Comparison of ENCODE assay signal across 17 cellular contexts in genomic region chr2:216689397-216689796, GRCh38. TPM values are rescaled to one million over a fixed set of nuclear protein-coding genes. Genes with fewer than 3 reads are reported as not detected.
DNase-seq lines count a peak whose midpoint lies in the region; ATAC-seq, FAIRE-seq and TF ChIP-seq lines count a peak whose summit lies in the region.
"Had no signal": no experiment of that assay in that cellular context is flagged by ENCODE, and none has a peak within 500 bp of the region (broad histone marks: within the 10 kb centered on the region; RNA-seq: fewer than 3 reads in every experiment).

No MANE protein-coding gene starts in this region.

- no peak overlapping the region for H2AFZ ChIP-seq in neural progenitor cell (replicated peaks)

- TF ChIP-seq POLR2A in esophagus muscularis mucosa (IDR thresholded peaks at IDR 0.05; ENCODE audit: low read depth): no peak

- no peak for ATAC-seq in GM21786 (IDR thresholded peaks at IDR 0.05; ENCODE audit: unreplicated experiment)
- ATAC-seq in pancreas: no peak
- ATAC-seq: left lobe of liver; stimulated activated naive B cell treated with anti-CD40 and anti-IgM and Interleukin-4, amounts not matched to agents 10 μg/mL and 1 μg/mL and 100 μg/mL, for 72 hours had no signal

- FAIRE-seq in GM19239 (lab: Jason Lieb, UNC) (no peak), pancreas (lab: Jason Lieb, UNC) (no peak)

- H3K9me3 Mint-ChIP-seq in neural progenitor cell: no peaks in the 10 kb centered on the region
- H3K9me3 Mint-ChIP-seq: activated naive CD8-positive, alpha-beta T cell treated with anti-CD3 and anti-CD28 coated beads, Interleukin-2, amount 10 ng/mL, durations not matched to agents 7 days and 5 days; endodermal cell; IgD-negative memory B cell; naive B cell; stimulated activated naive B cell treated with anti-CD40 and anti-IgM and Interleukin-4, amounts not matched to agents 10 μg/mL and 1 μg/mL and 100 μg/mL, for 72 hours; T-helper 2 cell treated with Interferon-gamma antibody and Interleukin-4, amounts not matched to agents 5 μg/mL and 100 μg/mL, for 36 hours had no signal

- H3K4me1 ChIP-seq in adipocyte (ENCODE audit: control insufficient read depth, insufficient read depth, low read length): peaks cover 46% of the 10 kb centered on the region
- H3K4me1 ChIP-seq in esophagus muscularis mucosa: peaks cover 48 to 100% (median 94%) of the 10 kb centered on the region in 4 donors
- peaks cover 35% of the 10 kb centered on the region for H3K4me1 ChIP-seq in neural progenitor cell
- peaks cover 0 to 67% (median 59%) of the 10 kb centered on the region in 4 donors for H3K4me1 ChIP-seq in tibial artery
- H3K4me1 ChIP-seq in pancreas: peaks cover 5 to 13% (median 11%) of the 10 kb centered on the region in 3 donors

- peak overlapping the region; percentile 84 to 94 (median 88) for H3K27ac ChIP-seq in esophagus muscularis mucosa (replicated peaks in 1 of 4)
- H3K27ac ChIP-seq in neural progenitor cell: no peak overlapping the region
- H3K27ac ChIP-seq in tibial artery: peak overlapping the region; percentile 86 to 88
- no peak overlapping the region for H3K27ac ChIP-seq in pancreas

- DNase-seq in adipocyte (ENCODE audit: low read depth) (no peak), esophagus muscularis mucosa (ENCODE audit: extremely low spot score) (no peak), neural progenitor cell (ENCODE audit: low spot score) (no peak), tibial artery (peak in 1 of 2 donors; percentile 59), GM19239 (ENCODE audit: insufficient read length, low spot score) (no peak), pancreas (no peak)
- DNase-seq: activated CD4-positive, CD25-positive, alpha-beta regulatory T cell treated with anti-CD3 and anti-CD28 coated beads, Interleukin-2, amount 50 U/mL, for 72 hours; activated naive CD8-positive, alpha-beta T cell treated with anti-CD3 and anti-CD28 coated beads, Interleukin-2, amount 10 ng/mL, durations not matched to agents 7 days and 5 days; caudate nucleus; endodermal cell; foreskin fibroblast; naive B cell; stimulated activated naive B cell treated with anti-CD40 and anti-IgM and Interleukin-4, amounts not matched to agents 10 μg/mL and 1 μg/mL and 100 μg/mL, for 72 hours had no signal

- WGBS in esophagus muscularis mucosa: 80% methylated on average over 3 of the region's 3 CpGs
- 83 to 94% methylated on average over 3 of the region's 3 CpGs for WGBS in pancreas, 2 donors

- no peaks in the 10 kb centered on the region for H3K36me3 Mint-ChIP-seq in neural progenitor cell
- H3K36me3 Mint-ChIP-seq: activated naive CD8-positive, alpha-beta T cell treated with anti-CD3 and anti-CD28 coated beads, Interleukin-2, amount 10 ng/mL, durations not matched to agents 7 days and 5 days; IgD-negative memory B cell; stimulated activated naive B cell treated with anti-CD40 and anti-IgM and Interleukin-4, amounts not matched to agents 10 μg/mL and 1 μg/mL and 100 μg/mL, for 72 hours had no signal

- no peak for TF ChIP-seq CTCF in esophagus muscularis mucosa (IDR thresholded peaks at IDR 0.05)
- no peak for TF ChIP-seq CTCF in neural progenitor cell (IDR thresholded peaks at IDR 0.05)
- TF ChIP-seq CTCF in tibial artery (IDR thresholded peaks at IDR 0.05): no peak
- TF ChIP-seq CTCF in pancreas (IDR thresholded peaks at IDR 0.05): no peak

- H3K4me3 Mint-ChIP-seq in neural progenitor cell: peak overlapping the region; percentile 38
- H3K4me3 Mint-ChIP-seq: activated naive CD8-positive, alpha-beta T cell treated with anti-CD3 and anti-CD28 coated beads, Interleukin-2, amount 10 ng/mL, durations not matched to agents 7 days and 5 days; endodermal cell; stimulated activated naive B cell treated with anti-CD40 and anti-IgM and Interleukin-4, amounts not matched to agents 10 μg/mL and 1 μg/mL and 100 μg/mL, for 72 hours; T-helper 2 cell treated with Interferon-gamma antibody and Interleukin-4, amounts not matched to agents 5 μg/mL and 100 μg/mL, for 36 hours had no signal

- peaks cover 41% of the 10 kb centered on the region for H3K79me2 ChIP-seq in neural progenitor cell (ENCODE audit: low read depth)

- no peaks in the 10 kb centered on the region for H3K27me3 ChIP-seq in adipocyte (replicated peaks; ENCODE audit: control insufficient read depth, insufficient read depth, low read length)
- peaks cover 0 to 8% (median 0%) of the 10 kb centered on the region in 4 donors for H3K27me3 ChIP-seq in esophagus muscularis mucosa
- H3K27me3 ChIP-seq in neural progenitor cell: no peaks in the 10 kb centered on the region
- no peaks in the 10 kb centered on the region for H3K27me3 ChIP-seq in tibial artery
- H3K27me3 ChIP-seq in pancreas: peaks cover 0 to 29% (median under 1%) of the 10 kb centered on the region in 4 donors

- no peak for TF ChIP-seq EP300 in esophagus muscularis mucosa (IDR thresholded peaks at IDR 0.05)

- peaks cover 13% of the 10 kb centered on the region for H3K27me3 Mint-ChIP-seq in neural progenitor cell (ENCODE audit: insufficient read depth, low read depth)

- H3F3A ChIP-seq in neural progenitor cell (ENCODE audit: low read depth): peaks cover 40% of the 10 kb centered on the region

- H3K9me3 ChIP-seq in adipocyte (ENCODE audit: control insufficient read depth, low read length): no peaks in the 10 kb centered on the region
- H3K9me3 ChIP-seq in esophagus muscularis mucosa: peaks cover 0 to 2% (median 0%) of the 10 kb centered on the region in 4 donors
- H3K9me3 ChIP-seq in neural progenitor cell (ENCODE audit: low read depth): no peaks in the 10 kb centered on the region
- no peaks in the 10 kb centered on the region for H3K9me3 ChIP-seq in tibial artery
- H3K9me3 ChIP-seq in pancreas: no peaks in the 10 kb centered on the region

- no peak overlapping the region for H3K4me3 ChIP-seq in adipocyte (ENCODE audit: low read length)
- peak overlapping the region in 2 of 4 donors; percentile 21 to 77 for H3K4me3 ChIP-seq in esophagus muscularis mucosa
- no peak overlapping the region for H3K4me3 ChIP-seq in neural progenitor cell
- peak overlapping the region; percentile 1 to 71 for H3K4me3 ChIP-seq in tibial artery
- no peak overlapping the region for H3K4me3 ChIP-seq in pancreas

- H3K9ac ChIP-seq in adipocyte (ENCODE audit: low read length) (peak overlapping the region; percentile 68), neural progenitor cell (no peak overlapping the region)

- peaks cover 73% of the 10 kb centered on the region for H4K20me1 ChIP-seq in neural progenitor cell (ENCODE audit: low read depth)

- H3K36me3 ChIP-seq in adipocyte (ENCODE audit: control insufficient read depth, insufficient read depth, low read length, severe bottlenecking): peaks cover 25% of the 10 kb centered on the region
- peaks cover 0 to 30% (median 0%) of the 10 kb centered on the region in 4 donors for H3K36me3 ChIP-seq in esophagus muscularis mucosa
- peaks cover 8% of the 10 kb centered on the region for H3K36me3 ChIP-seq in neural progenitor cell
- peaks cover 0 to 33% (median 24%) of the 10 kb centered on the region in 3 donors for H3K36me3 ChIP-seq in tibial artery
- no peaks in the 10 kb centered on the region for H3K36me3 ChIP-seq in pancreas

- peak overlapping the region; percentile 76 for H3K27ac Mint-ChIP-seq in neural progenitor cell
- H3K27ac Mint-ChIP-seq: activated naive CD8-positive, alpha-beta T cell treated with anti-CD3 and anti-CD28 coated beads, Interleukin-2, amount 10 ng/mL, durations not matched to agents 7 days and 5 days; endodermal cell; IgD-negative memory B cell; naive B cell; stimulated activated naive B cell treated with anti-CD40 and anti-IgM and Interleukin-4, amounts not matched to agents 10 μg/mL and 1 μg/mL and 100 μg/mL, for 72 hours; T-helper 2 cell treated with Interferon-gamma antibody and Interleukin-4, amounts not matched to agents 5 μg/mL and 100 μg/mL, for 36 hours had no signal

- H3K4me1 Mint-ChIP-seq in neural progenitor cell: peaks cover 48% of the 10 kb centered on the region

- intact Hi-C loops in esophagus muscularis mucosa (cut with DNase I) (loop anchor here (10.0 kb wide), 1 partner anchor 645 kb away; no protein-coding TSS in a partner anchor), tibial artery (cut with DNase I; ENCODE audit: low total_unique reads) (no loop called here), pancreas (cut with DNase I) (loop anchor here in 2 of 3 donors (5.0 to 10.0 kb wide), 3 partner anchors 475 to 825 kb away; no protein-coding TSS in a partner anchor)

- peak overlapping the region; percentile 96 for H3K4me2 ChIP-seq in neural progenitor cell

RNA-seq across cellular contexts. Expression of gene IGFBP5, which starts 6.0 kb away (rescaled TPM):
- total RNA-seq in esophagus muscularis mucosa: 1,000 to 10,000 TPM in 1 of 4 donors, 100 to 1,000 TPM in 3; 547 to 1,471 (median 705) TPM
- total RNA-seq in neural progenitor cell (ENCODE audit: low replicate concordance): 150 and 249 TPM in 2 replicates
- total RNA-seq in pancreas: 10 to 100 TPM in 5 of 6 donors, 1 to 10 TPM in 1; 8.2 to 91.6 (median 28.8) TPM
- 10 to 100 TPM; 18.4 to 25.0 TPM for polyA plus RNA-seq in pancreas
- polyA plus RNA-seq: IgD-negative memory B cell had no signal

RNA-seq across cellular contexts. Expression of gene IGFBP2, which starts 56.2 kb away (rescaled TPM):
- 100 to 1,000 TPM; 188 to 446 (median 280) TPM for total RNA-seq in esophagus muscularis mucosa
- total RNA-seq in neural progenitor cell (ENCODE audit: low replicate concordance): 371 and 935 TPM in 2 replicates
- total RNA-seq in pancreas: 100 to 1,000 TPM in 4 of 6 donors, 10 to 100 TPM in 2; 76.3 to 211 (median 155) TPM
- polyA plus RNA-seq in pancreas: 10 to 100 TPM; 43.1 to 56.5 TPM
- polyA plus RNA-seq: IgD-negative memory B cell had no signal

Comparison
In these comparisons a context has a peak if more than half of its experiments do, and no peak if none do; other contexts are left out.
1. H3K4me3 ChIP-seq: peak in tibial artery (2 of 2); none in adipocyte (single experiment), neural progenitor cell (single experiment) and pancreas (0 of 4).
2. H3K27ac ChIP-seq: peak in esophagus muscularis mucosa (4 of 4) and tibial artery (2 of 2); none in neural progenitor cell (single experiment) and pancreas (0 of 4).